ENCODE assay signal across 26 cellular contexts in the genomic region with DNA sequence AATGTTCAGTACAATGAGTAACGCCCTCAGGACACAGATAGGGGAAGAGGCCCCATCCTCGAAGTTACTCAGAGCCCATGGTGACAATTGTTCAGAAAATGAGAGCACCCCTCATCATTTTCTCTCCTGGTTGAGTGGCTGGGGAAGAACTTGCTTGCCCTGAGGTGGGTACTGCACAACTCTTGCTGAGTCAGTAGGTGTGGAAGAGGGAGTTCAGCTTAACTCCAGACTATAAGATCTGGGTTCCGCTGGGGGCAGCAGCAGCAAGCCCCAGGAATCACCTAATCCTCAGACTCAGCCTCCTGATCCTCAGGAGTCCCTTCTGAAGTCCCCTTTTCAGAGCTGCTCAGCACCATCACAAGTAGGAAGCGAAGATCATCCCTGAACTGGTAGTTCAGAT.
"Had no signal": no experiment of that assay in that cellular context is flagged by ENCODE, and none has a peak within 500 bp of the region (broad histone marks: within the 10 kb centered on the region; RNA-seq: fewer than 3 reads in every experiment).

No MANE protein-coding gene starts in this region.

- DNase-seq: activated CD4-positive, alpha-beta memory T cell treated with anti-CD3 and anti-CD28 coated beads, Interleukin-2, amount 10 ng/mL, durations not matched to agents 7 days and 5 days; activated CD4-positive, alpha-beta T cell treated with anti-CD3 and anti-CD28 coated beads for 1 hour; activated CD4-positive, alpha-beta T cell treated with anti-CD3 and anti-CD28 coated beads, Interleukin-2, amount 10 ng/mL, durations not matched to agents 7 days and 5 days; activated CD8-positive, alpha-beta memory T cell treated with anti-CD3 and anti-CD28 coated beads, Interleukin-2, amount 50 U/mL, for 48 hours; activated gamma-delta T cell; activated naive CD4-positive, alpha-beta T cell treated with anti-CD3 and anti-CD28 coated beads, Interleukin-2, amount 50 U/mL, for 16 hours; activated T-cell treated with anti-CD3 and anti-CD28 coated beads, Interleukin-2, amount 50 U/mL, for 24 hours; amniotic stem cell; brain microvascular endothelial cell; effector memory CD8-positive, alpha-beta T cell; foreskin fibroblast; head of caudate nucleus; hippocampal formation; kidney; left colon; naive thymus-derived CD8-positive, alpha-beta T cell; stimulated activated CD4-positive, alpha-beta T cell treated with anti-CD3 and anti-CD28 coated beads, Interleukin-15, amount 100 ng/mL, for 24 hours; stimulated activated CD4-positive, alpha-beta T cell treated with anti-CD3 and anti-CD28 coated beads, Interleukin-2, amount 100 ng/mL, for 24 hours; stimulated activated naive CD4-positive, alpha-beta T cell; T1000 had no signal

- H2AFZ ChIP-seq: neural progenitor cell had no signal

- H3K9me3 ChIP-seq: right atrium auricular region had no signal

- H3K4me1 ChIP-seq: right atrium auricular region, tibial nerve had no signal

- H3K9ac ChIP-seq: neural progenitor cell had no signal

- H3K36me3 ChIP-seq: brain microvascular endothelial cell, neural progenitor cell, right atrium auricular region, tibial nerve had no signal

- ATAC-seq: effector memory CD8-positive, alpha-beta T cell; esophagus mucosa; left colon; naive thymus-derived CD8-positive, alpha-beta T cell; WTC11 had no signal

- H3K4me2 ChIP-seq: neural progenitor cell had no signal

- H3K27ac ChIP-seq: brain microvascular endothelial cell, coronary artery, neural progenitor cell, right atrium auricular region, tibial nerve had no signal

- H3K27me3 ChIP-seq: brain microvascular endothelial cell, neural progenitor cell, right atrium auricular region, tibial nerve had no signal

- H3K4me3 ChIP-seq: coronary artery, neural progenitor cell, right atrium auricular region, tibial nerve had no signal
